ENCODE assay signal across 17 cellular contexts in the genomic region with DNA sequence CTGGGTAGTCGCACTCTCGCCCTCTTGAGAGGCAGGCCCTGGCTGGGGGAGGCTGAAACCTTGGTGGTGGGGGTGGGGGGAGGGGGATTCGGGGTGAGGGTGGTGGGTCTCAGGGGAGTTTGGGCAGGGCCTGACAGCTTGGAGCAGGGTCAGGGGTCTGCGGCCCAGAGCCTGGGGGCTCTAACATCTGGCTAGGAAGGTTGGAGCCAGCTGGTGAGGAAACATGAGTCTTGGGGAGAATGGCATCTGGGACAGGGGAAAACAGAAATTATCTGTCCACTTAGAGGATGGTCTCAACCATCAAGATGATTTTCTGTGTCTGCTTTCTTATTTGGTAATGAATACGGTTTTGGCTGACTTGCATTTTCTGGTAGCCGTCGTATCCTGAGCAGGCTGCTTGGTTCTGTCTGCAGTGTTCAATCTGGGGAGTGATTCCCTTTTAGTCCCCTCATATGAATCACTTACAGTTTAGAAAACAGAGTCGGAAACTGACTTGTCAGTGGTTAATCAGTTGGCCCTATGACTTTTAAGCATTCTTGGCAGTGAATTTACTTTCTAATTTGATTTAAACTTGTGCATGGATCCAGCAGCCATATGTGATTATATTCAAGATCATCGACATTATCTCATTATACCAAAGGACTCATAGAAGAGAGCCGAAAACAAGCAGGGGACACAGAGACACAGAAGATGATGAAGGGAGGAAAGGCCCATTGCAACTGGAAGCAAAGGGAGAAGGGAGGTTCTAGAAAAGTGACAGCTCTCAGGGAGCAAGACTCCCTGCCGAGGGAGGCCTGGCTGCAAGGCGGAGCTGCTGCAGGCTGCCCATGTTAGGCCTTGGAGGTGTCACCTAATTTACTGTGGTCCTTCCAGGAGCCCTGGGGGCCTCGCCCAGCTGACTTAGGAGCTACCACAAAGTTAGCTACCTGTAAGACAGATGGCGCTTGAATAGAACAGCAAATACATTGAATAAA.
DNase-seq lines count a peak whose midpoint lies in the region; ATAC-seq lines count a peak whose summit lies in the region.
"Had no signal": no experiment of that assay in that cellular context is flagged by ENCODE, and none has a peak within 500 bp of the region (broad histone marks: within the 10 kb centered on the region; RNA-seq: fewer than 3 reads in every experiment).

No MANE protein-coding gene starts in this region.

- ATAC-seq in GM18519 (IDR thresholded peaks at IDR 0.05; ENCODE audit: low FRiP score, unreplicated experiment) = no peak
- ATAC-seq: esophagus mucosa, left ventricle myocardium superior, PC-3 had no signal

- peak overlapping the region; percentile 66 for H3K18ac ChIP-seq in neuronal stem cell (ENCODE audit: low read length)

- H3K4me3 ChIP-seq in neuronal stem cell (ENCODE audit: low read length in 2 of 2) = no peak overlapping the region

- H2BK120ac ChIP-seq in neuronal stem cell (ENCODE audit: low read depth, low read length) = no peak overlapping the region

- DNase-seq in DMS 273 (lab: John Stamatoyannopoulos, UW; ENCODE audit: unreplicated experiment) (peak; percentile 72), DMS 273 treated with DMSO at 0.1 percent for 48 hours (lab: John Stamatoyannopoulos, UW) (no peak), NCI-H1694 (lab: John Stamatoyannopoulos, UW) (peak; percentile 100), neuronal stem cell (ENCODE audit: low spot score) (no peak), SIG-M5 treated with dmso at 0.1 percent for 504 hours (lab: John Stamatoyannopoulos, UW; ENCODE audit: unreplicated experiment) (no peak), NCI-H1092 (lab: John Stamatoyannopoulos, UW) (no peak)
- DNase-seq: activated CD8-positive, alpha-beta memory T cell treated with anti-CD3 and anti-CD28 coated beads, Interleukin-2, amount 50 U/mL, for 4 hours; cerebellar nuclear complex; left ventricle myocardium superior; naive B cell; NCI-H1105 treated with DMSO at 0.1 percent for 48 hours; PC-3; WERI-Rb-1 had no signal

- peaks cover 0 to 8% of the 10 kb centered on the region in 2 donors for H3K9me3 ChIP-seq in neuronal stem cell (replicated peaks in 1 of 2; ENCODE audit: control insufficient read depth in 2 of 2, insufficient read depth in 1 of 2, low read depth in 1 of 2, low read length in 2 of 2)

- no peak overlapping the region for H2AK5ac ChIP-seq in neuronal stem cell (ENCODE audit: low read depth, low read length)

- no peak overlapping the region for H3K4ac ChIP-seq in neuronal stem cell (ENCODE audit: low read length)

- no peak overlapping the region for H2BK5ac ChIP-seq in neuronal stem cell (ENCODE audit: low read length)

- H3K36me3 ChIP-seq in neuronal stem cell (replicated peaks in 1 of 2; ENCODE audit: control insufficient read depth in 2 of 2, insufficient read depth in 2 of 2, low read length in 2 of 2) = peaks cover 0 to 2% of the 10 kb centered on the region in 2 donors

- H2BK12ac ChIP-seq in neuronal stem cell (ENCODE audit: low read length) = no peak overlapping the region

- no peak overlapping the region for H4K91ac ChIP-seq in neuronal stem cell (ENCODE audit: low read depth, low read length, poor library complexity)

- H3K4me2 ChIP-seq in neuronal stem cell (ENCODE audit: insufficient read depth, low read length, poor library complexity, severe bottlenecking) = no peak overlapping the region

- no CpG with 5 or more reads among the region's 14 CpGs for WGBS in neuronal stem cell (ENCODE audit: extremely low coverage in 2 of 2, insufficient read length in 2 of 2, insufficient replicate concordance in 1 of 2), 2 donors

- no peak overlapping the region for H2AFZ ChIP-seq in neuronal stem cell (ENCODE audit: low read length)

- H3K79me1 ChIP-seq in neuronal stem cell (ENCODE audit: low read depth, low read length) = no peaks in the 10 kb centered on the region

- peak overlapping the region; percentile 8 for H3K27ac ChIP-seq in cingulate gyrus (ENCODE audit: low read depth, low read length)
- no peak overlapping the region for H3K27ac ChIP-seq in neuronal stem cell (replicated peaks; ENCODE audit: low read length)
- H3K27ac ChIP-seq: 22Rv1, WERI-Rb-1 had no signal

- H3K23ac ChIP-seq in neuronal stem cell (ENCODE audit: low read depth, low read length, poor library complexity) = no peak overlapping the region

- H4K8ac ChIP-seq in neuronal stem cell (ENCODE audit: low read depth, low read length) = no peak overlapping the region

- peaks cover 6 to 21% of the 10 kb centered on the region in 2 donors for H3K4me1 ChIP-seq in neuronal stem cell (ENCODE audit: control insufficient read depth in 2 of 2, insufficient read depth in 1 of 2, low read depth in 1 of 2, low read length in 2 of 2)

- H2BK15ac ChIP-seq in neuronal stem cell (ENCODE audit: low read length) = no peak overlapping the region

- no peaks in the 10 kb centered on the region for H3K27me3 ChIP-seq in neuronal stem cell (ENCODE audit: control insufficient read depth in 3 of 3, insufficient read depth in 3 of 3, low read depth in 1 of 3, low read length in 3 of 3)

- H3K9ac ChIP-seq in neuronal stem cell (ENCODE audit: low read depth, low read length, poor library complexity) = no peak overlapping the region

- no peak overlapping the region for H3K14ac ChIP-seq in neuronal stem cell (ENCODE audit: low read length)

Comparison
In these comparisons a context has a peak if more than half of its experiments do, and no peak if none do; other contexts are left out.
1. DNase-seq: peak in DMS 273 (single experiment) and NCI-H1694 (single experiment); none in DMS 273 treated with DMSO at 0.1 percent for 48 hours (single experiment), neuronal stem cell (single experiment), SIG-M5 treated with dmso at 0.1 percent for 504 hours (single experiment) and NCI-H1092 (single experiment).